1 cellular context compared by ENCODE assay signal in genomic region chr17:48004973-48005372, GRCh38.
TF ChIP-seq lines count a peak whose summit lies in the region.

No MANE protein-coding gene starts in this region.

TF ChIP-seq in K562, 482 proteins besides CTCF, POLR2A, EP300 and RAD21 (continued from another document):
- no peak for TF ChIP-seq CEBPZ (IDR thresholded peaks at IDR 0.05; ENCODE audit: borderline replicate concordance, low read depth, low read length)
- TF ChIP-seq RBM14 (IDR thresholded peaks at IDR 0.05; ENCODE audit: borderline replicate concordance, insufficient read depth, low read depth, low read length) = no peak
- TF ChIP-seq IRF2 (CRISPR knock-in tag; IDR thresholded peaks at IDR 0.05) = no peak
- no peak for TF ChIP-seq MTF1 (CRISPR knock-in tag; IDR thresholded peaks at IDR 0.05; ENCODE audit: borderline replicate concordance)
- TF ChIP-seq, protein P1, sequence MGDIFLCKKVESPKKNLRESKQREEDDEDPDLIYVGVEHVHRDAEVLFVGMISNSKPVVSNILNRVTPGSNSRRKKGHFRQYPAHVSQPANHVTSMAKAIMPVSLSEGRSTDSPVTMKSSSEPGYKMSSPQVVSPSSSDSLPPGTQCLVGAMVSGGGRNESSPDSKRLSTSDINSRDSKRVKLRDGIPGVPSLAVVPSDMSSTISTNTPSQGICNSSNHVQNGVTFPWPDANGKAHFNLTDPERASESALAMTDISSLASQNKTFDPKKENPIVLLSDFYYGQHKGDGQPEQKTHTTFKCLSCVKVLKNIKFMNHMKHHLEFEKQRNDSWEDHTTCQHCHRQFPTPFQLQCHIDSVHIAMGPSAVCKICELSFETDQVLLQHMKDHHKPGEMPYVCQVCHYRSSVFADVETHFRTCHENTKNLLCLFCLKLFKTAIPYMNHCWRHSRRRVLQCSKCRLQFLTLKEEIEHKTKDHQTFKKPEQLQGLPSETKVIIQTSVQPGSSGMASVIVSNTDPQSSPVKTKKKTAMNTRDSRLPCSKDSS (IDR thresholded peaks at IDR 0.05; ENCODE audit: low read depth, partially characterized antibody) = no peak
- no peak for TF ChIP-seq KAT2B (IDR thresholded peaks at IDR 0.05; ENCODE audit: low read depth, low read length)
- TF ChIP-seq ZNF143 (CRISPR knock-in tag; IDR thresholded peaks at IDR 0.05) = no peak
- TF ChIP-seq CBX8 (IDR thresholded peaks at IDR 0.05; ENCODE audit: borderline replicate concordance, extremely low read depth, low read depth, low read length, poor library complexity, severe bottlenecking) = no peak
